In the genomic region with DNA sequence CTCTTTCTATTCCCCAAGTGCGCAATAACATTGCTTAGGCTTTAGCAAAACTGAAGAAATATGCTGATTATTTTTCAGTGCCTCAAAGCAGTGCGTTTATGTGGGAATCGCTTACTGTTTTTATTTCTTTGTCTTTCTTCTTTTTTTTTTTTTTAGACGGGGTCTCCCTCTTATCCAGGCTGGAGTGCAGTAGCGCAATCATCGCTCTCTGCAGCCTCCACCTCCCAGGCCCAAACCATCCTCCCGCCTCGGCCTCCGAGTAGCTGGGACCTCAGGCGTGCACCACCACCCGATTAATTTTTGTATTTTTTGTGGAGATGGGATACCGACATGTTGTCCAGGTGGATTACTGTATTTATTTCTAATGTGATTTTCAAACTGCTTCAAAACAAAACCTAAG, we compare ENCODE assay signal across 8 cellular contexts. TPM values are rescaled to one million over a fixed set of nuclear protein-coding genes. Genes with fewer than 3 reads are reported as not detected.
DNase-seq lines count a peak whose midpoint lies in the region; ATAC-seq and TF ChIP-seq lines count a peak whose summit lies in the region.

No MANE protein-coding gene starts in this region.

- peak overlapping the region; percentile 64; the same call in 1 of the 2 replicates for H3K9ac ChIP-seq in MM.1S (ENCODE audit: low read length)
- peak overlapping the region; percentile 76 for H3K9ac ChIP-seq in neural cell (ENCODE audit: low read length)

- intact Hi-C loops in CD14-positive monocyte (cut with micrococcal nuclease) = no loop called here

- H3K79me2 ChIP-seq in MM.1S (ENCODE audit: low read length) (peaks cover 22% of the 10 kb centered on the region), neural cell (replicated peaks; ENCODE audit: insufficient read depth, low read length) (peaks cover 16% of the 10 kb centered on the region)

- H3K27ac ChIP-seq in MM.1S (ENCODE audit: low read length) (no peak overlapping the region), ectodermal cell (ENCODE audit: insufficient read depth, low read depth, low read length, poor library complexity, severe bottlenecking) (no peak overlapping the region), neural cell (ENCODE audit: low read length) (no peak overlapping the region)

- H3K4me1 ChIP-seq in MM.1S (ENCODE audit: low read length) = 0 out of 2 replicates have a peak, but pooled peaks cover 6% of the 10 kb centered on the region
- H3K4me1 ChIP-seq in ectodermal cell (ENCODE audit: control insufficient read depth, insufficient read depth, low read length) = no peaks in the 10 kb centered on the region

- H3F3A ChIP-seq in MM.1S (ENCODE audit: insufficient read depth, low read length) (peaks cover 3% of the 10 kb centered on the region), neural cell (ENCODE audit: insufficient read depth, low read length, poor library complexity, severe bottlenecking) (no peaks in the 10 kb centered on the region)

- H3K4me1 Mint-ChIP-seq in CD14-positive monocyte = peaks cover 50% of the 10 kb centered on the region

- peaks cover 12 to 28% of the 10 kb centered on the region in 2 donors for H3K36me3 Mint-ChIP-seq in CD14-positive monocyte

- ATAC-seq in HG03460 (IDR thresholded peaks at IDR 0.05; ENCODE audit: unreplicated experiment) = no peak
- no peak for ATAC-seq in HG03439 (IDR thresholded peaks at IDR 0.05; ENCODE audit: unreplicated experiment)

- H3K9me3 ChIP-seq in MM.1S (replicated peaks; ENCODE audit: insufficient read depth, low read length) (no peaks in the 10 kb centered on the region), ectodermal cell (ENCODE audit: control insufficient read depth, low read length) (no peaks in the 10 kb centered on the region), neural cell (ENCODE audit: low read length) (no peaks in the 10 kb centered on the region)

- H3K4me2 ChIP-seq in MM.1S (ENCODE audit: low read depth, low read length) (peak overlapping the region; percentile 96), neural cell (ENCODE audit: low read length) (peak overlapping the region; percentile 73)

- no peak for TF ChIP-seq POLR2A in erythroblast (IDR thresholded peaks at IDR 0.05; ENCODE audit: low read length)

- no peak for TF ChIP-seq EP300 in neural cell (conservative IDR thresholded peaks at IDR 0.05; ENCODE audit: poor library complexity, severe bottlenecking)

- H3K36me3 ChIP-seq in MM.1S (replicated peaks; ENCODE audit: insufficient read depth, low read length) (no peaks in the 10 kb centered on the region), ectodermal cell (ENCODE audit: control insufficient read depth, insufficient read depth, low read length) (peaks cover 5% of the 10 kb centered on the region), neural cell (ENCODE audit: insufficient read depth, low read length) (no peaks in the 10 kb centered on the region)

- H3K9me3 Mint-ChIP-seq in CD14-positive monocyte = peaks cover 0 to 3% (median 2%) of the 10 kb centered on the region in 7 donors

- H3K4me3 ChIP-seq in MM.1S (ENCODE audit: low read length) = peak overlapping the region; percentile 72
- peak overlapping the region; percentile 85 for H3K4me3 ChIP-seq in ectodermal cell (ENCODE audit: insufficient read depth, low read depth, low read length)
- H3K4me3 ChIP-seq in neural cell (ENCODE audit: low read length) = peak overlapping the region; percentile 82

- no peaks in the 10 kb centered on the region for H3K9me2 ChIP-seq in MM.1S (replicated peaks; ENCODE audit: insufficient read depth, low read length)
- H3K9me2 ChIP-seq in neural cell (ENCODE audit: insufficient read depth, low read length) = no peaks in the 10 kb centered on the region

- peaks cover 0 to 5% (median 1%) of the 10 kb centered on the region in 3 donors for H3K27me3 Mint-ChIP-seq in CD14-positive monocyte (ENCODE audit: low read depth in 3 of 3)

- H3K4me3 Mint-ChIP-seq in CD14-positive monocyte = peak overlapping the region; percentile 80 to 87

- H2AFZ ChIP-seq in MM.1S (ENCODE audit: low read length) = no peak overlapping the region
- no peak overlapping the region for H2AFZ ChIP-seq in neural cell (ENCODE audit: low read depth, low read length)

- TF ChIP-seq CTCF in CD14-positive monocyte (IDR thresholded peaks at IDR 0.05) (no peak), MM.1S (IDR thresholded peaks at IDR 0.05; ENCODE audit: low read length) (no peak), neural cell (IDR thresholded peaks at IDR 0.05; ENCODE audit: poor library complexity, severe bottlenecking) (no peak)

- no peak for TF ChIP-seq RAD21 in neural cell (conservative IDR thresholded peaks at IDR 0.05)

- H4K20me1 ChIP-seq in MM.1S (ENCODE audit: insufficient read depth, low read length) (no peaks in the 10 kb centered on the region), neural cell (ENCODE audit: insufficient read depth) (no peaks in the 10 kb centered on the region)

- H3K27me3 ChIP-seq in MM.1S (replicated peaks; ENCODE audit: insufficient read depth, low read length) (no peaks in the 10 kb centered on the region), ectodermal cell (ENCODE audit: control insufficient read depth, insufficient read depth, low read length, poor library complexity, severe bottlenecking) (no peaks in the 10 kb centered on the region), neural cell (ENCODE audit: insufficient read depth, low read depth, low read length) (no peaks in the 10 kb centered on the region)

- peak overlapping the region in 5 of 7 donors; percentile 67 to 91 (median 77) for H3K27ac Mint-ChIP-seq in CD14-positive monocyte

- DNase-seq in CD14-positive monocyte (ENCODE audit: low spot score) = no peak
- DNase-seq in MM.1S = no peak
- no peak for DNase-seq in erythroblast (lab: John Stamatoyannopoulos, UW)
- DNase-seq in LoVo (ENCODE audit: low spot score) = no peak

- WGBS in ectodermal cell, 2 experiments = 92 to 94% methylated on average over 11 to 12 of the region's 12 CpGs

TF ChIP-seq in neural cell, 6 proteins besides CTCF, POLR2A, EP300 and RAD21:
- TF ChIP-seq TAF1 (IDR thresholded peaks at IDR 0.05; ENCODE audit: low read depth) = no peak
- no peak for TF ChIP-seq EZH2 (IDR thresholded peaks at IDR 0.05; ENCODE audit: borderline replicate concordance, insufficient read depth, low read length, poor library complexity, severe bottlenecking)
- TF ChIP-seq SMC3 (conservative IDR thresholded peaks at IDR 0.05; ENCODE audit: poor library complexity) = no peak
- no peak for TF ChIP-seq POLR2AphosphoS5 (IDR thresholded peaks at IDR 0.05)
- TF ChIP-seq, protein P1, sequence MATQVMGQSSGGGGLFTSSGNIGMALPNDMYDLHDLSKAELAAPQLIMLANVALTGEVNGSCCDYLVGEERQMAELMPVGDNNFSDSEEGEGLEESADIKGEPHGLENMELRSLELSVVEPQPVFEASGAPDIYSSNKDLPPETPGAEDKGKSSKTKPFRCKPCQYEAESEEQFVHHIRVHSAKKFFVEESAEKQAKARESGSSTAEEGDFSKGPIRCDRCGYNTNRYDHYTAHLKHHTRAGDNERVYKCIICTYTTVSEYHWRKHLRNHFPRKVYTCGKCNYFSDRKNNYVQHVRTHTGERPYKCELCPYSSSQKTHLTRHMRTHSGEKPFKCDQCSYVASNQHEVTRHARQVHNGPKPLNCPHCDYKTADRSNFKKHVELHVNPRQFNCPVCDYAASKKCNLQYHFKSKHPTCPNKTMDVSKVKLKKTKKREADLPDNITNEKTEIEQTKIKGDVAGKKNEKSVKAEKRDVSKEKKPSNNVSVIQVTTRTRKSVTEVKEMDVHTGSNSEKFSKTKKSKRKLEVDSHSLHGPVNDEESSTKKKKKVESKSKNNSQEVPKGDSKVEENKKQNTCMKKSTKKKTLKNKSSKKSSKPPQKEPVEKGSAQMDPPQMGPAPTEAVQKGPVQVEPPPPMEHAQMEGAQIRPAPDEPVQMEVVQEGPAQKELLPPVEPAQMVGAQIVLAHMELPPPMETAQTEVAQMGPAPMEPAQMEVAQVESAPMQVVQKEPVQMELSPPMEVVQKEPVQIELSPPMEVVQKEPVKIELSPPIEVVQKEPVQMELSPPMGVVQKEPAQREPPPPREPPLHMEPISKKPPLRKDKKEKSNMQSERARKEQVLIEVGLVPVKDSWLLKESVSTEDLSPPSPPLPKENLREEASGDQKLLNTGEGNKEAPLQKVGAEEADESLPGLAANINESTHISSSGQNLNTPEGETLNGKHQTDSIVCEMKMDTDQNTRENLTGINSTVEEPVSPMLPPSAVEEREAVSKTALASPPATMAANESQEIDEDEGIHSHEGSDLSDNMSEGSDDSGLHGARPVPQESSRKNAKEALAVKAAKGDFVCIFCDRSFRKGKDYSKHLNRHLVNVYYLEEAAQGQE (IDR thresholded peaks at IDR 0.05; ENCODE audit: borderline replicate concordance) = no peak
- no peak for TF ChIP-seq MXI1 (conservative IDR thresholded peaks at IDR 0.05; ENCODE audit: poor library complexity, severe bottlenecking)
TF ChIP-seq in neural cell: peak in this region for 0.

RNA-seq across cellular contexts. Expression of a gene that starts 1.2 kb away (rescaled TPM):
- polyA plus RNA-seq in CD14-positive monocyte (100 to 1,000 TPM; 141 to 188 TPM), neural cell (81.6 and 83.3 TPM in 2 replicates)
- 80.4 TPM for polyA plus RNA-seq in ectodermal cell (2013, experiment 1 of 4)
- 89.6 TPM for polyA plus RNA-seq in ectodermal cell (2013, experiment 2 of 4)
- polyA plus RNA-seq in ectodermal cell (2013, experiment 3 of 4) = 72.4 TPM
- polyA plus RNA-seq in ectodermal cell (2013, experiment 4 of 4) = 74.4 TPM
- 54.5 and 56.4 TPM in 2 replicates for polyA minus RNA-seq in neural cell

RNA-seq across cellular contexts. Expression of a gene that starts 24.5 kb away (rescaled TPM):
- polyA plus RNA-seq in CD14-positive monocyte = 10 to 100 TPM; 24.2 to 49.1 TPM
- polyA plus RNA-seq in ectodermal cell (2013, experiment 1 of 4) = 195 TPM
- 193 TPM for polyA plus RNA-seq in ectodermal cell (2013, experiment 2 of 4)
- polyA plus RNA-seq in ectodermal cell (2013, experiment 3 of 4) = 130 TPM
- polyA plus RNA-seq in ectodermal cell (2013, experiment 4 of 4) = 143 TPM
- polyA plus RNA-seq in neural cell = 37.3 and 38.6 TPM in 2 replicates
- polyA minus RNA-seq in neural cell = 112 and 128 TPM in 2 replicates
